2 cellular contexts compared by ENCODE assay signal in genomic region chr14:104792101-104792884, GRCh38.
TF ChIP-seq lines count a peak whose summit lies in the region.

No MANE protein-coding gene starts in this region.

TF ChIP-seq in HCT116, 20 proteins besides CTCF, POLR2A, EP300 and RAD21:
- TF ChIP-seq POLR2AphosphoS5 (IDR thresholded peaks at IDR 0.05; ENCODE audit: low read depth, low read length) = 0 out of 2 replicates have a peak, but pooled peaks have one; percentile 16
- TF ChIP-seq EZH2 (IDR thresholded peaks at IDR 0.05) = no peak

TF ChIP-seq in WTC11, 78 proteins besides CTCF, POLR2A, EP300 and RAD21 (continued from another document):
- TF ChIP-seq IRF1 (CRISPR knock-in tag; IDR thresholded peaks at IDR 0.05) (no peak), ERG (CRISPR knock-in tag; IDR thresholded peaks at IDR 0.05) (no peak), ZNF263 (CRISPR knock-in tag; IDR thresholded peaks at IDR 0.05; ENCODE audit: low read depth) (no peak), USF2 (CRISPR knock-in tag; IDR thresholded peaks at IDR 0.05) (no peak), E2F1 (CRISPR knock-in tag; IDR thresholded peaks at IDR 0.05) (no peak), SMAD4 (CRISPR knock-in tag; IDR thresholded peaks at IDR 0.05) (no peak), CBFB (CRISPR knock-in tag; IDR thresholded peaks at IDR 0.05; ENCODE audit: low read depth) (no peak), MLX (CRISPR knock-in tag; IDR thresholded peaks at IDR 0.05) (no peak), TCF7 (CRISPR knock-in tag; IDR thresholded peaks at IDR 0.05; ENCODE audit: low read depth) (no peak), SOX15 (CRISPR knock-in tag; IDR thresholded peaks at IDR 0.05) (no peak), FOXK1 (CRISPR knock-in tag; IDR thresholded peaks at IDR 0.05) (no peak), GTF2I (CRISPR knock-in tag; conservative IDR thresholded peaks at IDR 0.05) (no peak), ZNF416 (CRISPR knock-in tag; IDR thresholded peaks at IDR 0.05) (no peak), E2F5 (CRISPR knock-in tag; IDR thresholded peaks at IDR 0.05) (no peak)
